1 cellular context compared by ENCODE assay signal in the genomic region with DNA sequence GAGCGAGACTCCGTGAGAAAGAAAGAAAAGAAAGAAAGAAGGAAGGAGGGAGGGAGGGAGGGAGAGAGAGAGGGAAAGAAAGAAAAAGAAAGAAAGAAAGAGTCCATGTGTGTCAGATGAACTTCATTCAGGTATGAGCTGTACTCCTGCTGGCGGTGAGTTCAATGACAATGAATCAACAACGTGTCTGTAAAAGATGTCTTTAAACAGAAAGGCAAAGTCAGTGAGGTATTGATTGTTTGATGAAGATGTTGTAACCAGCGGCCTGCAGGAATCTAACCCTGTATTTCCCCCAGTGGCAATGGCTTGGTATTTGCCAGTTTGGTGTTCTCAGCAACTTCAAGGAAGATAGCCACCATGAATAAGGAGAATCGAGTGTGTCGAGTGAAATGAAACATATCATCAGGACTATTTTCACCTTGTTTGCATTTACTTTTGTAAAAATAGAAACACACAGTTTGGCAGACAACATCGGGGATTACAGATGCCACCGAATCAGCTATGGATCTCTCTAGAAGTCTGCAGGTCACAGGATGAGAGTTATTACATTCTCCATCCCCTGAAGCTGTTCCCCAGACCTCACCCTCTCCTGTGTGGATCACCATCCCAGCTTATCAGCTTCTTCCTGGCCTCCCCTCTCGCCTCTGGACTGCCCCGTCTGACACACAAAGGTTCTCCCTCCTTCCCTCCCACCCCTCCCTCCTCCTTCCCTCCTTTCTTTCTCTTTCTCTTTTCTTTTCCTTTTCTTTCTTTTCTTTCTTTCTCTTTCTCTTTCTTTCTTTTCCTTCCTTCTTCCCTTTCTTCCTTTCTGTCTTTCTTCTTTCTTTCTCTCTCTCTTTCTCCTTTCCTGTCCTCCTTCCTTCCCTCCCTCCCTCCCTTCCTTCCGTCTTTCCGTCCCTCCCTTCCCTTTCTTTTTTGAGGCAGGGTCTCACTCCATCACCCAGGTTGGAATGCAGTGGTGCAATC.
TF ChIP-seq lines count a peak whose summit lies in the region.

No MANE protein-coding gene starts in this region.

TF ChIP-seq in HCT116, 20 proteins besides CTCF, POLR2A, EP300 and RAD21:
- TF ChIP-seq, protein P1, sequence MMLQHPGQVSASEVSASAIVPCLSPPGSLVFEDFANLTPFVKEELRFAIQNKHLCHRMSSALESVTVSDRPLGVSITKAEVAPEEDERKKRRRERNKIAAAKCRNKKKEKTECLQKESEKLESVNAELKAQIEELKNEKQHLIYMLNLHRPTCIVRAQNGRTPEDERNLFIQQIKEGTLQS (IDR thresholded peaks at IDR 0.05), result no peak
- TF ChIP-seq CEBPB (IDR thresholded peaks at IDR 0.05; ENCODE audit: low read depth), result no peak
- TF ChIP-seq, protein P2, sequence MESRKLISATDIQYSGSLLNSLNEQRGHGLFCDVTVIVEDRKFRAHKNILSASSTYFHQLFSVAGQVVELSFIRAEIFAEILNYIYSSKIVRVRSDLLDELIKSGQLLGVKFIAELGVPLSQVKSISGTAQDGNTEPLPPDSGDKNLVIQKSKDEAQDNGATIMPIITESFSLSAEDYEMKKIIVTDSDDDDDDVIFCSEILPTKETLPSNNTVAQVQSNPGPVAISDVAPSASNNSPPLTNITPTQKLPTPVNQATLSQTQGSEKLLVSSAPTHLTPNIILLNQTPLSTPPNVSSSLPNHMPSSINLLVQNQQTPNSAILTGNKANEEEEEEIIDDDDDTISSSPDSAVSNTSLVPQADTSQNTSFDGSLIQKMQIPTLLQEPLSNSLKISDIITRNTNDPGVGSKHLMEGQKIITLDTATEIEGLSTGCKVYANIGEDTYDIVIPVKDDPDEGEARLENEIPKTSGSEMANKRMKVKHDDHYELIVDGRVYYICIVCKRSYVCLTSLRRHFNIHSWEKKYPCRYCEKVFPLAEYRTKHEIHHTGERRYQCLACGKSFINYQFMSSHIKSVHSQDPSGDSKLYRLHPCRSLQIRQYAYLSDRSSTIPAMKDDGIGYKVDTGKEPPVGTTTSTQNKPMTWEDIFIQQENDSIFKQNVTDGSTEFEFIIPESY (IDR thresholded peaks at IDR 0.05; ENCODE audit: extremely low read depth, insufficient replicate concordance, low read length), result no peak
- no peak for TF ChIP-seq ZFX (IDR thresholded peaks at IDR 0.05)
- TF ChIP-seq SP1 (IDR thresholded peaks at IDR 0.05; ENCODE audit: low read depth), result no peak
- no peak for TF ChIP-seq CBX3 (IDR thresholded peaks at IDR 0.05; ENCODE audit: low read depth)
